ENCODE assay signal across 1 cellular context in the genomic region with DNA sequence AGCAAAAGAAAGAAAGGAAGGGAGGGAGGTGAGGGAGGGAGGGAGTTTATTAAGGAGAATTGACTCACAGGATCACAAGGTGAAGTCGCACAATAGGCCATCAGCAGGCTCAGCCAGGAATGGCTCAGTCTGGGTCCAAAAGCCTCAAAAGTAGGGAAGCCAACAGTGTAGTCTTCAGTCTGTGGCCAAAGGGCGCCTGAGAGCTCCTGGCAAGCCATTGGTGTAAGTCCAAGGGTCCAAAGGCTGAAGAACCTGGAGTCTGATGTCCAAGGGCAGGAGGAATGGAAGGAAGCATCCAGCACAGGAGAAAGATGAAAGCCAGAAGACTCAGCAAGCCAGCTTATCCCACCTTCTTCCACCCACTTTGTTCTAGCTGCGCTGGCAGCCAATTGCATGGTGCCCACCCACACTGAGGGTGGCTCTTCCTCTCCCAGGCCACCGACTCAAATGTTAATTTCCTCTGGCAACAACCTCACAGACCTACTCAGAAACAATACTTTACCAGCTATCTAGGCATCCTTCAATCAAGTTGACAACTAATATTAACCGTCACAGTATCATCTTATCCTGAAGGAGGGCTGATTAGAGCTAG.
TF ChIP-seq lines count a peak whose summit lies in the region.

No MANE protein-coding gene starts in this region.

TF ChIP-seq in GM12878, 131 proteins besides CTCF, POLR2A, EP300 and RAD21:
- TF ChIP-seq SIN3A (IDR thresholded peaks at IDR 0.05; ENCODE audit: low read depth, low read length) (no peak), POLR2AphosphoS5 (IDR thresholded peaks at IDR 0.05; ENCODE audit: low read length) (no peak)
